ENCODE assay signal across 11 cellular contexts in genomic region chr2:37802106-37802791, GRCh38.
DNase-seq lines count a peak whose midpoint lies in the region; ATAC-seq, FAIRE-seq and TF ChIP-seq lines count a peak whose summit lies in the region.
"Had no signal": no experiment of that assay in that cellular context is flagged by ENCODE, and none has a peak within 500 bp of the region (broad histone marks: within the 10 kb centered on the region; RNA-seq: fewer than 3 reads in every experiment).

No MANE protein-coding gene starts in this region.

- H3K23ac ChIP-seq in IMR-90 (ENCODE audit: low read depth, low read length) = peak overlapping the region; percentile 99

- POLR2A ChIA-PET in A549 (lab: Yijun Ruan, JAX) = interaction anchor here (0.9 to 1.8 kb wide), 3 partner anchors 34 to 132 kb away, joined by 4 to 6 read pairs (median 5); partner anchors contain the start of gene CDC42EP3
- POLR2A ChIA-PET in IMR-90 (lab: Charles Lee; ENCODE audit: unreplicated experiment) = interaction anchor here (0.6 to 1.2 kb wide), 4 partner anchors 20 to 135 kb away, joined by 3 to 10 read pairs (median 4); no protein-coding TSS in a partner anchor

- peaks cover 0 to 8% (median 2%) of the 10 kb centered on the region in 7 donors for H3K9me3 Mint-ChIP-seq in CD14-positive monocyte

- peaks cover 30% of the 10 kb centered on the region for H3K4me1 Mint-ChIP-seq in CD14-positive monocyte

- peaks cover 27% of the 10 kb centered on the region for H3K9me1 ChIP-seq in IMR-90 (ENCODE audit: insufficient read depth, low read length)

- H3K9ac ChIP-seq in IMR-90 (ENCODE audit: low read depth, low read length) = peak overlapping the region; percentile 89
- H3K9ac ChIP-seq in adipocyte (ENCODE audit: low read length) = peak overlapping the region; percentile 57

- intact Hi-C loops in IMR-90 (cut with micrococcal nuclease) = loop anchor here (2.0 to 5.0 kb wide), 3 partner anchors 27 to 91 kb away; no protein-coding TSS in a partner anchor
- intact Hi-C loops in lower lobe of right lung (cut with DNase I) = no loop called here
- intact Hi-C loops in CD14-positive monocyte (cut with micrococcal nuclease) = no loop called here

- peak overlapping the region; percentile 87 to 97 for H4K8ac ChIP-seq in IMR-90 (ENCODE audit: low read depth in 2 of 2, low read length in 2 of 2)

- H4K91ac ChIP-seq in IMR-90 (ENCODE audit: insufficient read depth, low read depth, low read length) = peak overlapping the region; percentile 98

- TF ChIP-seq CTCF in A549 (IDR thresholded peaks at IDR 0.05) (no peak), IMR-90 (conservative IDR thresholded peaks at IDR 0.05; ENCODE audit: low read depth, low read length) (no peak), lower lobe of right lung (IDR thresholded peaks at IDR 0.05) (no peak), CD14-positive monocyte (IDR thresholded peaks at IDR 0.05) (no peak)

- H2BK20ac ChIP-seq in IMR-90 (ENCODE audit: low read depth, low read length) = peak overlapping the region; percentile 99

- H4K5ac ChIP-seq in IMR-90 (ENCODE audit: low read depth, low read length) = peak overlapping the region; percentile 99

- peak overlapping the region; percentile 100 for H2BK5ac ChIP-seq in IMR-90 (ENCODE audit: low read depth, low read length, poor library complexity, severe bottlenecking)

- no peak overlapping the region for H2AFZ ChIP-seq in IMR-90 (replicated peaks; ENCODE audit: low read length, poor library complexity)

- TF ChIP-seq EP300 in A549 (IDR thresholded peaks at IDR 0.05) = no peak

- CTCF ChIA-PET in A549 (lab: Yijun Ruan, JAX) (interaction anchor here (0.8 to 1.6 kb wide), 6 partner anchors 17 to 117 kb away, joined by 3 to 4 read pairs (median 3); no protein-coding TSS in a partner anchor), IMR-90 (lab: Yijun Ruan, JAX) (no interaction called here)

- H3K14ac ChIP-seq in IMR-90 (replicated peaks; ENCODE audit: low read depth, low read length) = peak overlapping the region; percentile 96

- H3K27ac Mint-ChIP-seq in CD14-positive monocyte = no peak overlapping the region
- H3K27ac Mint-ChIP-seq: activated naive CD8-positive, alpha-beta T cell had no signal

- H3K4me2 ChIP-seq in A549 (peak overlapping the region; percentile 80), IMR-90 (ENCODE audit: low read depth, low read length) (peak overlapping the region; percentile 46)

- peak; percentile 13 for FAIRE-seq in A549 (lab: Jason Lieb, UNC)

- H3K27ac ChIP-seq in A549 = peak overlapping the region; percentile 89 to 96
- peak overlapping the region; percentile 100 for H3K27ac ChIP-seq in IMR-90 (ENCODE audit: insufficient read depth, low read length)
- no peak overlapping the region for H3K27ac ChIP-seq in lower lobe of right lung

- H3K27me3 ChIP-seq in IMR-90 (ENCODE audit: control insufficient read depth, insufficient read depth, low read length) (no peaks in the 10 kb centered on the region), adipocyte (replicated peaks; ENCODE audit: control insufficient read depth, insufficient read depth, low read length) (no peaks in the 10 kb centered on the region), lower lobe of right lung (ENCODE audit: low read depth) (no peaks in the 10 kb centered on the region)

- dilution Hi-C loops in IMR-90 (cut with HindIII; ENCODE audit: low sequenced_read_pairs, unreplicated experiment) = no loop called here

- H3K9me3 ChIP-seq in A549 = peaks cover 14% of the 10 kb centered on the region
- no peaks in the 10 kb centered on the region for H3K9me3 ChIP-seq in IMR-90 (ENCODE audit: control insufficient read depth, insufficient read depth, low read length)
- H3K9me3 ChIP-seq in adipocyte (ENCODE audit: control insufficient read depth, low read length) = peaks cover 2% of the 10 kb centered on the region
- no peaks in the 10 kb centered on the region for H3K9me3 ChIP-seq in lower lobe of right lung

- H3K36me3 Mint-ChIP-seq in CD14-positive monocyte = no peaks in the 10 kb centered on the region

- 6% methylated on average over 4 of the region's 4 CpGs for WGBS in A549 (ENCODE audit: missing lambda C conversion rate)
- 0% methylated on average over 1 of the region's 4 CpGs; no CpG with 5 or more reads in 1 of the 2 experiments for WGBS in IMR-90 (ENCODE audit: extremely low coverage in 2 of 2, insufficient read length in 1 of 2), 2 experiments

- DNase-seq in A549 (ENCODE audit: low read depth in 1 of 2, low spot score in 1 of 2) (peak; percentile 39 to 44), IMR-90 (peak; percentile 45), adipocyte (ENCODE audit: low read depth) (peak; percentile 83), lower lobe of right lung (peak; percentile 80), NCI-H2107 treated with DMSO at 0.1 percent for 48 hours (lab: John Stamatoyannopoulos, UW; ENCODE audit: unreplicated experiment) (no peak), DMS 273 (lab: John Stamatoyannopoulos, UW; ENCODE audit: unreplicated experiment) (no peak), CD14-positive monocyte (ENCODE audit: low spot score) (no peak)
- DNase-seq: NCI-H1436 had no signal

- H3K4me3 ChIP-seq in A549 = no peak overlapping the region; the same call in 2 of the 3 replicates
- no peak overlapping the region for H3K4me3 ChIP-seq in IMR-90 (ENCODE audit: insufficient read depth, low read depth, low read length)
- no peak overlapping the region for H3K4me3 ChIP-seq in adipocyte (ENCODE audit: low read length)
- no peak overlapping the region for H3K4me3 ChIP-seq in lower lobe of right lung

- peak; percentile 75 to 87 for ATAC-seq in A549
- peak; percentile 24 for ATAC-seq in IMR-90 (ENCODE audit: low read depth)
- ATAC-seq in lower lobe of right lung = peak; percentile 98 to 99
- no peak for ATAC-seq in HG03457 (IDR thresholded peaks at IDR 0.05; ENCODE audit: unreplicated experiment)
- ATAC-seq: sciatic nerve had no signal

- H2AK5ac ChIP-seq in IMR-90 (ENCODE audit: low read depth, low read length) = peak overlapping the region; percentile 98

- no peak overlapping the region for H3K4me3 Mint-ChIP-seq in CD14-positive monocyte
- H3K4me3 Mint-ChIP-seq: activated naive CD8-positive, alpha-beta T cell had no signal

- peaks cover 0 to 5% (median 2%) of the 10 kb centered on the region in 3 donors for H3K27me3 Mint-ChIP-seq in CD14-positive monocyte (ENCODE audit: low read depth in 3 of 3)
- H3K27me3 Mint-ChIP-seq: activated naive CD8-positive, alpha-beta T cell had no signal

- H3K36me3 ChIP-seq in IMR-90 (ENCODE audit: control insufficient read depth, insufficient read depth, low read length) (no peaks in the 10 kb centered on the region), adipocyte (ENCODE audit: control insufficient read depth, insufficient read depth, low read length, severe bottlenecking) (no peaks in the 10 kb centered on the region), lower lobe of right lung (no peaks in the 10 kb centered on the region)

- no peak for TF ChIP-seq RAD21 in A549 (conservative IDR thresholded peaks at IDR 0.05 in 1 of 2, IDR thresholded peaks at IDR 0.05 in 1 of 2)
- no peak for TF ChIP-seq RAD21 in IMR-90 (IDR thresholded peaks at IDR 0.05; ENCODE audit: low read length)

- TF ChIP-seq POLR2A in A549 (IDR thresholded peaks at IDR 0.05; ENCODE audit: low read length) (no peak), IMR-90 (IDR thresholded peaks at IDR 0.05; ENCODE audit: low read depth, low read length) (no peak)

- peak overlapping the region; percentile 100 for H3K18ac ChIP-seq in IMR-90 (ENCODE audit: low read depth, low read length)

- H4K20me1 ChIP-seq in IMR-90 (ENCODE audit: insufficient read depth, low read length) = no peaks in the 10 kb centered on the region

- H2AK9ac ChIP-seq in IMR-90 (replicated peaks; ENCODE audit: low read depth, low read length, poor library complexity) = peak overlapping the region; percentile 80

- peak overlapping the region; percentile 92 for H2BK15ac ChIP-seq in IMR-90 (ENCODE audit: low read depth, low read length)

- peak overlapping the region; percentile 99 for H3K4ac ChIP-seq in IMR-90 (ENCODE audit: low read depth, low read length)

- BruUV-seq in IMR-90 (replicated peaks; lab: Mats Ljungman, UMichigan) = TSS peak; percentile 66

- peaks cover 8 to 31% of the 10 kb centered on the region in 2 experiments; a peak in 3 of 4 replicates for H3K79me1 ChIP-seq in IMR-90 (ENCODE audit: low read depth in 1 of 2, low read length in 2 of 2)

- peaks cover 42% of the 10 kb centered on the region for H3K4me1 ChIP-seq in A549
- peaks cover 30% of the 10 kb centered on the region for H3K4me1 ChIP-seq in IMR-90 (ENCODE audit: control insufficient read depth, insufficient read depth, low read length)
- H3K4me1 ChIP-seq in adipocyte (ENCODE audit: control insufficient read depth, insufficient read depth, low read length) = peaks cover 35% of the 10 kb centered on the region
- H3K4me1 ChIP-seq in lower lobe of right lung = peaks cover 7% of the 10 kb centered on the region

- H2BK120ac ChIP-seq in IMR-90 (ENCODE audit: low read depth, low read length) = peak overlapping the region; percentile 100

- in situ Hi-C loops in IMR-90 (cut with MboI; ENCODE audit: low sequenced_read_pairs) = no loop called here

- H3K56ac ChIP-seq in IMR-90 (ENCODE audit: extremely low read depth, insufficient read depth, low read length) = peak overlapping the region; percentile 99

TF ChIP-seq in A549, 52 proteins besides CTCF, POLR2A, EP300 and RAD21:
- no peak for TF ChIP-seq CHD2 (IDR thresholded peaks at IDR 0.05; ENCODE audit: low read length, partially characterized antibody)
- TF ChIP-seq CEBPB (IDR thresholded peaks at IDR 0.05) = peak in 1 of 2 experiments; percentile 68; a peak in 1 of 4 replicates
TF ChIP-seq in A549: peak in this region for 1.

TF ChIP-seq in IMR-90, 13 proteins besides CTCF, POLR2A, EP300 and RAD21:
- no peak for TF ChIP-seq USF2 (IDR thresholded peaks at IDR 0.05; ENCODE audit: low read depth, low read length)
- TF ChIP-seq CEBPB (IDR thresholded peaks at IDR 0.05; ENCODE audit: low read depth, low read length) = peak; percentile 56

Comparison
In these comparisons a context has a peak if more than half of its experiments do, and no peak if none do; other contexts are left out.
1. DNase-seq: peak in A549 (2 of 2), IMR-90 (single experiment), adipocyte (single experiment) and lower lobe of right lung (single experiment); none in NCI-H2107 treated with DMSO at 0.1 percent for 48 hours (single experiment), DMS 273 (single experiment) and CD14-positive monocyte (single experiment).